10 cellular contexts compared by ENCODE assay signal in genomic region chr3:8713901-8714759, GRCh38. TPM values are rescaled to one million over a fixed set of nuclear protein-coding genes. Genes with fewer than 3 reads are reported as not detected.
DNase-seq lines count a peak whose midpoint lies in the region; ATAC-seq and TF ChIP-seq lines count a peak whose summit lies in the region.
"Had no signal": no experiment of that assay in that cellular context is flagged by ENCODE, and none has a peak within 500 bp of the region (broad histone marks: within the 10 kb centered on the region; RNA-seq: fewer than 3 reads in every experiment).

No MANE protein-coding gene starts in this region.

- H3K4me3 Mint-ChIP-seq in activated CD4-positive, alpha-beta T cell treated with anti-CD3 and anti-CD28 coated beads for 36 hours = no peak overlapping the region
- no peak overlapping the region for H3K4me3 Mint-ChIP-seq in WTC11
- H3K4me3 Mint-ChIP-seq: CD4-positive, CD25-positive, alpha-beta regulatory T cell had no signal

- DNase-seq in activated CD4-positive, alpha-beta T cell treated with anti-CD3 and anti-CD28 coated beads for 36 hours = peak; percentile 22
- DNase-seq in activated CD4-positive, alpha-beta T cell treated with anti-CD3 and anti-CD28 coated beads, Interleukin-2, amount 50 U/mL, for 48 hours = no peak
- DNase-seq in WTC11 (ENCODE audit: low spot score) (peak; percentile 72), retinal pigment epithelial cell (ENCODE audit: low read depth) (no peak), NCI-H187 treated with DMSO at 0.1 percent for 48 hours (lab: John Stamatoyannopoulos, UW) (no peak), ureter (ENCODE audit: low spot score) (no peak), SHP77 (lab: John Stamatoyannopoulos, UW) (no peak)
- DNase-seq: adrenal gland; CD4-positive, CD25-positive, alpha-beta regulatory T cell had no signal

- no peak for ATAC-seq in activated CD4-positive, alpha-beta T cell treated with anti-CD3 and anti-CD28 coated beads for 36 hours
- peak; percentile 55 for ATAC-seq in HG02970 (IDR thresholded peaks at IDR 0.05; ENCODE audit: low FRiP score, unreplicated experiment)
- peak; percentile 91 for ATAC-seq in WTC11

- POLR2A ChIA-PET in activated CD4-positive, alpha-beta T cell treated with anti-CD3 and anti-CD28 coated beads for 36 hours (lab: Charles Lee) = no interaction called here
- POLR2A ChIA-PET in WTC11 (lab: Charles Lee) = no interaction called here

- H3K36me3 Mint-ChIP-seq in activated CD4-positive, alpha-beta T cell treated with anti-CD3 and anti-CD28 coated beads for 36 hours (ENCODE audit: low read depth) = no peaks in the 10 kb centered on the region
- peaks cover 3% of the 10 kb centered on the region for H3K36me3 Mint-ChIP-seq in WTC11
- H3K36me3 Mint-ChIP-seq: CD4-positive, CD25-positive, alpha-beta regulatory T cell had no signal

- TF ChIP-seq CTCF in WTC11 (IDR thresholded peaks at IDR 0.05) (peak; percentile 47; the same call in 1 of the 2 replicates), retinal pigment epithelial cell (conservative IDR thresholded peaks at IDR 0.05; ENCODE audit: low read depth, low read length) (peak; percentile 70)

- H3K27ac Mint-ChIP-seq in activated CD4-positive, alpha-beta T cell treated with anti-CD3 and anti-CD28 coated beads for 36 hours = no peak overlapping the region
- no peak overlapping the region for H3K27ac Mint-ChIP-seq in WTC11
- H3K27ac Mint-ChIP-seq: CD4-positive, CD25-positive, alpha-beta regulatory T cell had no signal

- no peak overlapping the region for H3K4me3 ChIP-seq in retinal pigment epithelial cell (ENCODE audit: low read length)
- H3K4me3 ChIP-seq: adrenal gland had no signal

- H3K27me3 Mint-ChIP-seq in activated CD4-positive, alpha-beta T cell treated with anti-CD3 and anti-CD28 coated beads for 36 hours = peaks cover 2% of the 10 kb centered on the region
- peaks cover 100% of the 10 kb centered on the region for H3K27me3 Mint-ChIP-seq in WTC11 (ENCODE audit: low read depth)

- CTCF ChIA-PET in activated CD4-positive, alpha-beta T cell treated with anti-CD3 and anti-CD28 coated beads for 36 hours (lab: Charles Lee) = no interaction called here
- CTCF ChIA-PET in WTC11 (lab: Charles Lee) = interaction anchor here (0.6 to 3.1 kb wide), 26 partner anchors 9 to 251 kb away, joined by 3 to 33 read pairs (median 4); partner anchors contain the start of genes LMCD1 and OXTR

- intact Hi-C loops in activated CD4-positive, alpha-beta T cell treated with anti-CD3 and anti-CD28 coated beads for 36 hours (cut with DNase I, micrococcal nuclease) = no loop called here

- no peaks in the 10 kb centered on the region for H3K4me1 Mint-ChIP-seq in activated CD4-positive, alpha-beta T cell treated with anti-CD3 and anti-CD28 coated beads for 36 hours
- H3K4me1 Mint-ChIP-seq in WTC11 = peaks cover 12% of the 10 kb centered on the region
- H3K4me1 Mint-ChIP-seq: CD4-positive, CD25-positive, alpha-beta regulatory T cell had no signal

- H3K9me3 Mint-ChIP-seq in activated CD4-positive, alpha-beta T cell treated with anti-CD3 and anti-CD28 coated beads for 36 hours (ENCODE audit: low read depth) = peaks cover 2% of the 10 kb centered on the region
- no peaks in the 10 kb centered on the region for H3K9me3 Mint-ChIP-seq in WTC11

TF ChIP-seq in WTC11, 78 proteins besides CTCF, POLR2A, EP300 and RAD21 (continues in another document):
- TF ChIP-seq ZSCAN18 (CRISPR knock-in tag; IDR thresholded peaks at IDR 0.05) (no peak), NFE2L1 (CRISPR knock-in tag; IDR thresholded peaks at IDR 0.05) (no peak), USF1 (CRISPR knock-in tag; IDR thresholded peaks at IDR 0.05) (no peak), ZMAT4 (CRISPR knock-in tag; IDR thresholded peaks at IDR 0.05) (no peak), NR1H2 (CRISPR knock-in tag; IDR thresholded peaks at IDR 0.05) (no peak), FOXJ3 (CRISPR knock-in tag; IDR thresholded peaks at IDR 0.05; ENCODE audit: borderline replicate concordance) (no peak), MAX (CRISPR knock-in tag; IDR thresholded peaks at IDR 0.05) (peak; percentile 45; the same call in 1 of the 2 replicates), CREB1 (CRISPR knock-in tag; IDR thresholded peaks at IDR 0.05) (0 out of 2 replicates have a peak, but pooled peaks have one; percentile 21), FOXK1 (CRISPR knock-in tag; IDR thresholded peaks at IDR 0.05) (peak; percentile 82)
- TF ChIP-seq, protein P1, sequence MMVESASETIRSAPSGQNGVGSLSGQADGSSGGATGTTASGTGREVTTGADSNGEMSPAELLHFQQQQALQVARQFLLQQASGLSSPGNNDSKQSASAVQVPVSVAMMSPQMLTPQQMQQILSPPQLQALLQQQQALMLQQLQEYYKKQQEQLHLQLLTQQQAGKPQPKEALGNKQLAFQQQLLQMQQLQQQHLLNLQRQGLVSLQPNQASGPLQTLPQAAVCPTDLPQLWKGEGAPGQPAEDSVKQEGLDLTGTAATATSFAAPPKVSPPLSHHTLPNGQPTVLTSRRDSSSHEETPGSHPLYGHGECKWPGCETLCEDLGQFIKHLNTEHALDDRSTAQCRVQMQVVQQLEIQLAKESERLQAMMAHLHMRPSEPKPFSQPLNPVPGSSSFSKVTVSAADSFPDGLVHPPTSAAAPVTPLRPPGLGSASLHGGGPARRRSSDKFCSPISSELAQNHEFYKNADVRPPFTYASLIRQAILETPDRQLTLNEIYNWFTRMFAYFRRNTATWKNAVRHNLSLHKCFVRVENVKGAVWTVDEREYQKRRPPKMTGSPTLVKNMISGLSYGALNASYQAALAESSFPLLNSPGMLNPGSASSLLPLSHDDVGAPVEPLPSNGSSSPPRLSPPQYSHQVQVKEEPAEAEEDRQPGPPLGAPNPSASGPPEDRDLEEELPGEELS (CRISPR knock-in tag; IDR thresholded peaks at IDR 0.05) = 0 out of 2 replicates have a peak, but pooled peaks have one; percentile 81
- TF ChIP-seq, protein P2, sequence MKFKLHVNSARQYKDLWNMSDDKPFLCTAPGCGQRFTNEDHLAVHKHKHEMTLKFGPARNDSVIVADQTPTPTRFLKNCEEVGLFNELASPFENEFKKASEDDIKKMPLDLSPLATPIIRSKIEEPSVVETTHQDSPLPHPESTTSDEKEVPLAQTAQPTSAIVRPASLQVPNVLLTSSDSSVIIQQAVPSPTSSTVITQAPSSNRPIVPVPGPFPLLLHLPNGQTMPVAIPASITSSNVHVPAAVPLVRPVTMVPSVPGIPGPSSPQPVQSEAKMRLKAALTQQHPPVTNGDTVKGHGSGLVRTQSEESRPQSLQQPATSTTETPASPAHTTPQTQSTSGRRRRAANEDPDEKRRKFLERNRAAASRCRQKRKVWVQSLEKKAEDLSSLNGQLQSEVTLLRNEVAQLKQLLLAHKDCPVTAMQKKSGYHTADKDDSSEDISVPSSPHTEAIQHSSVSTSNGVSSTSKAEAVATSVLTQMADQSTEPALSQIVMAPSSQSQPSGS (CRISPR knock-in tag; IDR thresholded peaks at IDR 0.05; ENCODE audit: borderline replicate concordance, low read depth) = no peak
- TF ChIP-seq, protein P3, sequence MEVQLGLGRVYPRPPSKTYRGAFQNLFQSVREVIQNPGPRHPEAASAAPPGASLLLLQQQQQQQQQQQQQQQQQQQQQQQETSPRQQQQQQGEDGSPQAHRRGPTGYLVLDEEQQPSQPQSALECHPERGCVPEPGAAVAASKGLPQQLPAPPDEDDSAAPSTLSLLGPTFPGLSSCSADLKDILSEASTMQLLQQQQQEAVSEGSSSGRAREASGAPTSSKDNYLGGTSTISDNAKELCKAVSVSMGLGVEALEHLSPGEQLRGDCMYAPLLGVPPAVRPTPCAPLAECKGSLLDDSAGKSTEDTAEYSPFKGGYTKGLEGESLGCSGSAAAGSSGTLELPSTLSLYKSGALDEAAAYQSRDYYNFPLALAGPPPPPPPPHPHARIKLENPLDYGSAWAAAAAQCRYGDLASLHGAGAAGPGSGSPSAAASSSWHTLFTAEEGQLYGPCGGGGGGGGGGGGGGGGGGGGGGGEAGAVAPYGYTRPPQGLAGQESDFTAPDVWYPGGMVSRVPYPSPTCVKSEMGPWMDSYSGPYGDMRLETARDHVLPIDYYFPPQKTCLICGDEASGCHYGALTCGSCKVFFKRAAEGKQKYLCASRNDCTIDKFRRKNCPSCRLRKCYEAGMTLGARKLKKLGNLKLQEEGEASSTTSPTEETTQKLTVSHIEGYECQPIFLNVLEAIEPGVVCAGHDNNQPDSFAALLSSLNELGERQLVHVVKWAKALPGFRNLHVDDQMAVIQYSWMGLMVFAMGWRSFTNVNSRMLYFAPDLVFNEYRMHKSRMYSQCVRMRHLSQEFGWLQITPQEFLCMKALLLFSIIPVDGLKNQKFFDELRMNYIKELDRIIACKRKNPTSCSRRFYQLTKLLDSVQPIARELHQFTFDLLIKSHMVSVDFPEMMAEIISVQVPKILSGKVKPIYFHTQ (CRISPR knock-in tag; IDR thresholded peaks at IDR 0.05) = no peak

RNA-seq across cellular contexts. Expression of gene CAV3, which starts 19.5 kb away (rescaled TPM):
- total RNA-seq in activated CD4-positive, alpha-beta T cell treated with anti-CD3 and anti-CD28 coated beads for 36 hours = not detected
- total RNA-seq in WTC11 (2021) (not detected in 3 replicates), ureter (not detected)
- total RNA-seq: adrenal gland; CD4-positive, CD25-positive, alpha-beta regulatory T cell had no signal

RNA-seq across cellular contexts. Expression of gene OXTR, which starts 55.3 kb away (rescaled TPM):
- under 1 TPM; 0.70 to 0.91 TPM for total RNA-seq in activated CD4-positive, alpha-beta T cell treated with anti-CD3 and anti-CD28 coated beads for 36 hours
- total RNA-seq in WTC11 (2021) = 1.6 to 3.6 TPM (median 1.7 TPM) in 3 replicates
- 0.49 TPM for total RNA-seq in ureter

Comparison
In these comparisons a context has a peak if more than half of its experiments do, and no peak if none do; other contexts are left out.
1. DNase-seq: peak in activated CD4-positive, alpha-beta T cell treated with anti-CD3 and anti-CD28 coated beads for 36 hours (single experiment) and WTC11 (single experiment); none in activated CD4-positive, alpha-beta T cell treated with anti-CD3 and anti-CD28 coated beads, Interleukin-2, amount 50 U/mL, for 48 hours (0 of 2), retinal pigment epithelial cell (single experiment), NCI-H187 treated with DMSO at 0.1 percent for 48 hours (single experiment), ureter (single experiment) and SHP77 (0 of 2).